In genomic region chr12:25788707-25789106, GRCh38 we compare ENCODE assay signal across 19 cellular contexts.
"Had no signal": no experiment of that assay in that cellular context is flagged by ENCODE, and none has a peak within 500 bp of the region (broad histone marks: within the 10 kb centered on the region; RNA-seq: fewer than 3 reads in every experiment).

No MANE protein-coding gene starts in this region.

- ATAC-seq: activated T-cell treated with anti-CD3 and anti-CD28 coated beads, Interleukin-2, amount 50 U/mL, for 4 hours; body of pancreas; effector memory CD8-positive, alpha-beta T cell; right lobe of liver; stimulated activated naive CD8-positive, alpha-beta T cell treated with anti-CD3 and anti-CD28 coated beads, Interleukin-15, amount 100 ng/mL, for 72 hours; upper lobe of right lung had no signal

- H3K27ac Mint-ChIP-seq: activated naive CD4-positive, alpha-beta T cell treated with anti-CD3 and anti-CD28 coated beads, Interleukin-2, amount 50 U/mL, for 24 hours; dendritic cell treated with granulocyte-macrophage colony-stimulating factor and Interleukin-4, amounts not matched to agents 40 ng/mL and 50 ng/mL, for 4 days; effector memory CD8-positive, alpha-beta T cell; stimulated activated naive CD8-positive, alpha-beta T cell treated with anti-CD3 and anti-CD28 coated beads, Interleukin-15, amount 100 ng/mL, for 72 hours had no signal

- H3K36me3 Mint-ChIP-seq: activated naive CD4-positive, alpha-beta T cell treated with anti-CD3 and anti-CD28 coated beads, Interleukin-2, amount 50 U/mL, for 24 hours had no signal

- H3K4me3 ChIP-seq: body of pancreas, right lobe of liver, SJSA1, thoracic aorta, upper lobe of right lung had no signal

- H3K4me1 Mint-ChIP-seq: activated naive CD4-positive, alpha-beta T cell treated with anti-CD3 and anti-CD28 coated beads, Interleukin-2, amount 50 U/mL, for 24 hours; stimulated activated naive CD8-positive, alpha-beta T cell treated with anti-CD3 and anti-CD28 coated beads, Interleukin-15, amount 100 ng/mL, for 72 hours had no signal

- H3K9me3 Mint-ChIP-seq: activated naive CD4-positive, alpha-beta T cell treated with anti-CD3 and anti-CD28 coated beads, Interleukin-2, amount 50 U/mL, for 24 hours; activated T-cell treated with anti-CD3 and anti-CD28 coated beads, Interleukin-2, amount 50 U/mL, for 4 hours; dendritic cell treated with granulocyte-macrophage colony-stimulating factor and Interleukin-4, amounts not matched to agents 40 ng/mL and 50 ng/mL, for 4 days; nephron; stimulated activated naive CD8-positive, alpha-beta T cell treated with anti-CD3 and anti-CD28 coated beads, Interleukin-15, amount 100 ng/mL, for 72 hours had no signal

- H3K4me1 ChIP-seq: body of pancreas, right lobe of liver, SJSA1 had no signal

- H3K9me3 ChIP-seq: body of pancreas, right lobe of liver, thoracic aorta, upper lobe of right lung had no signal

- H3K27me3 ChIP-seq: body of pancreas, right lobe of liver, SJSA1, upper lobe of right lung had no signal

- H3K27me3 Mint-ChIP-seq: dendritic cell treated with granulocyte-macrophage colony-stimulating factor and Interleukin-4, amounts not matched to agents 40 ng/mL and 50 ng/mL, for 4 days; effector memory CD8-positive, alpha-beta T cell; stimulated activated naive CD8-positive, alpha-beta T cell treated with anti-CD3 and anti-CD28 coated beads, Interleukin-15, amount 100 ng/mL, for 72 hours had no signal

- H3K27ac ChIP-seq: body of pancreas, right lobe of liver, SJSA1, thoracic aorta, upper lobe of right lung, WERI-Rb-1 had no signal

- DNase-seq: activated CD4-positive, alpha-beta T cell treated with anti-CD3 and anti-CD28 coated beads, Interleukin-2, amount 50 U/mL, for 48 hours; activated effector memory CD4-positive, alpha-beta T cell treated with anti-CD3 and anti-CD28 coated beads, Interleukin-2, amount 50 U/mL, for 16 hours; activated T-cell treated with anti-CD3 and anti-CD28 coated beads, Interleukin-2, amount 50 U/mL, for 4 hours; amygdala; body of pancreas; cerebellar nuclear complex; effector memory CD8-positive, alpha-beta T cell; kidney glomerular epithelial cell; occipital lobe; right lobe of liver; stimulated activated naive CD8-positive, alpha-beta T cell treated with anti-CD3 and anti-CD28 coated beads, Interleukin-15, amount 100 ng/mL, for 72 hours; SW 1271; upper lobe of right lung; WERI-Rb-1 had no signal

- H3K4me3 Mint-ChIP-seq: activated naive CD4-positive, alpha-beta T cell treated with anti-CD3 and anti-CD28 coated beads, Interleukin-2, amount 50 U/mL, for 24 hours; activated T-cell treated with anti-CD3 and anti-CD28 coated beads, Interleukin-2, amount 50 U/mL, for 4 hours; dendritic cell treated with granulocyte-macrophage colony-stimulating factor and Interleukin-4, amounts not matched to agents 40 ng/mL and 50 ng/mL, for 4 days; effector memory CD8-positive, alpha-beta T cell; nephron; stimulated activated naive CD8-positive, alpha-beta T cell treated with anti-CD3 and anti-CD28 coated beads, Interleukin-15, amount 100 ng/mL, for 72 hours had no signal

- H3K36me3 ChIP-seq: right lobe of liver, SJSA1, thoracic aorta, upper lobe of right lung, WERI-Rb-1 had no signal
